ENCODE assay signal across 24 cellular contexts in genomic region chr10:44422631-44423030, GRCh38. TPM values are rescaled to one million over a fixed set of nuclear protein-coding genes. Genes with fewer than 3 reads are reported as not detected.
"Had no signal": no experiment of that assay in that cellular context is flagged by ENCODE, and none has a peak within 500 bp of the region (broad histone marks: within the 10 kb centered on the region; RNA-seq: fewer than 3 reads in every experiment).

No MANE protein-coding gene starts in this region.

- H3K27ac ChIP-seq: breast epithelium had no signal

- ATAC-seq: activated CD8-positive, alpha-beta memory T cell treated with anti-CD3 and anti-CD28 coated beads, Interleukin-2, amount 10 ng/mL, durations not matched to agents 7 days and 5 days; PC-3; T-helper 17 cell; WTC11 had no signal

- FAIRE-seq: RCC 7860 had no signal

- H3K4me1 ChIP-seq: breast epithelium had no signal

- H3K27me3 ChIP-seq: breast epithelium had no signal

- DNase-seq: activated CD4-positive, alpha-beta T cell treated with anti-CD3 and anti-CD28 coated beads for 48 hours; activated CD4-positive, alpha-beta T cell treated with anti-CD3 and anti-CD28 coated beads, Interleukin-2, amount 50 U/mL, for 48 hours; activated CD4-positive, CD25-positive, alpha-beta regulatory T cell treated with anti-CD3 and anti-CD28 coated beads, Interleukin-2, amount 50 U/mL, for 72 hours; activated CD8-positive, alpha-beta memory T cell treated with anti-CD3 and anti-CD28 coated beads, Interleukin-2, amount 10 ng/mL, durations not matched to agents 7 days and 5 days; activated effector memory CD4-positive, alpha-beta T cell treated with Interleukin-2 at 50 U/mL for 16 hours; activated naive CD4-positive, alpha-beta T cell; activated T-cell treated with anti-CD3 and anti-CD28 coated beads, Interleukin-2, amount 50 U/mL, for 24 hours; central memory CD4-positive, alpha-beta T cell; Kasumi-1; KBM-7; NCI-H1048; NCI-H1417; NCI-H1930; NCI-H2171; NCI-H2227 treated with DMSO at 0.1 percent for 48 hours; NCI-H510A treated with DMSO at 0.1 percent for 48 hours; PC-3; SIG-M5; T-helper 17 cell; T-helper 9 cell had no signal

RNA-seq across cellular contexts. Expression of gene CXCL12, which starts 37.7 kb away (rescaled TPM):
- total RNA-seq: activated CD8-positive, alpha-beta memory T cell treated with anti-CD3 and anti-CD28 coated beads, Interleukin-2, amount 10 ng/mL, durations not matched to agents 7 days and 5 days; activated T-helper 1 cell treated with anti-CD3 and anti-CD28 coated beads, Interleukin-12 subunit alpha, Interleukin-12 subunit beta, Interleukin-2, Interleukin-4 antibody, amounts not matched to agents 30 ng/mL and 10 ng/mL and 1 ng/mL, durations not matched to agents 14 hours and 24 hours and 36 hours had no signal
